Comparison of ENCODE assay signal across 8 cellular contexts in the genomic region with DNA sequence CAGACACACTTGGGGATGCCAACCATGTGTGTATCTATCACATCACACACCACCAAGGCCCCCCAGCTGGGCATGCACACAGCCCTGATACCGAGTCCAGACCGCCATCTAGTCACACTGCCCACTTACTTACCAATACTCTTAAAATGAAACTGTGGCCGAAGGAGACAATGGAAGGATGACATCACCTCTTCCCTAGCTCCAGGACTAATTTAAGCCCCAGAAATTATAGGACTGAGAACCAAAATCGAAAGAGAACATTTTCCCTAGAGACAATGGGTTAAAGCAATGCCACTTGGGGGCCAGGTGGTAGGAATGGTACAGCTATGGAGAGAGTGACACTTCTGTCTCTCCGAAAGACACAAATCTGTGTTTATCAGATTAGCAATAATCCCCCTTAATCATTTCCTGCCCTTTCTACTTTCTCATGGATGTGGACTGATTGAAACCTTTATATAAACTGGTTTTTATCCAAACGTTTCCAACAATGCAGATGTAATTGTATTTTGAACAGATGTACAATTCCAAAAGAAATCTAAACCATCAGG. TPM values are rescaled to one million over a fixed set of nuclear protein-coding genes. Genes with fewer than 3 reads are reported as not detected.
DNase-seq lines count a peak whose midpoint lies in the region; ATAC-seq and TF ChIP-seq lines count a peak whose summit lies in the region.

No MANE protein-coding gene starts in this region.

- TF ChIP-seq CTCF in CD8-positive, alpha-beta T cell (IDR thresholded peaks at IDR 0.05): no peak
- TF ChIP-seq CTCF in neural crest cell (conservative IDR thresholded peaks at IDR 0.05) (no peak), omental fat pad (IDR thresholded peaks at IDR 0.05) (no peak)

- POLR2A ChIA-PET in CD8-positive, alpha-beta T cell (lab: Charles Lee): interaction anchor here (0.6 to 2.7 kb wide), 4 partner anchors 17 to 500 kb away, joined by 3 to 17 read pairs (median 6); a partner anchor contains a TSS

- peaks cover 32% of the 10 kb centered on the region for H3K4me1 ChIP-seq in CD8-positive, alpha-beta T cell (ENCODE audit: insufficient read depth, low read length)

- H3K27me3 ChIP-seq in CD8-positive, alpha-beta T cell (ENCODE audit: insufficient read depth, low read length): no peaks in the 10 kb centered on the region

- peaks cover 41% of the 10 kb centered on the region for H3K4me1 Mint-ChIP-seq in CD8-positive, alpha-beta T cell (ENCODE audit: low read depth)
- H3K4me1 Mint-ChIP-seq in neural crest cell: peaks cover 15% of the 10 kb centered on the region

- CTCF ChIA-PET in CD8-positive, alpha-beta T cell (lab: Charles Lee): interaction anchor here (1.3 to 5.0 kb wide), 7 partner anchors 10 to 133 kb away, joined by 3 to 62 read pairs (median 3); no protein-coding TSS in a partner anchor

- no peaks in the 10 kb centered on the region for H3K36me3 ChIP-seq in CD8-positive, alpha-beta T cell (ENCODE audit: insufficient read depth, low read length)
- H3K36me3 ChIP-seq in KOPT-K1 (ENCODE audit: insufficient read depth, low read length): no peaks in the 10 kb centered on the region

- H3K4me3 Mint-ChIP-seq in CD8-positive, alpha-beta T cell: peak overlapping the region; percentile 84
- peak overlapping the region; percentile 78 for H3K4me3 Mint-ChIP-seq in neural crest cell

- no peak overlapping the region for H3K27ac ChIP-seq in CD8-positive, alpha-beta T cell (ENCODE audit: low read depth, low read length)
- H3K27ac ChIP-seq in KOPT-K1 (ENCODE audit: low read depth, low read length, poor library complexity, severe bottlenecking): peak overlapping the region; percentile 75

- no peaks in the 10 kb centered on the region for H3K9me3 Mint-ChIP-seq in CD8-positive, alpha-beta T cell
- peaks cover 4% of the 10 kb centered on the region for H3K9me3 Mint-ChIP-seq in neural crest cell

- intact Hi-C loops in CD8-positive, alpha-beta T cell (cut with DNase I, micrococcal nuclease): loop anchor here (2.0 to 5.0 kb wide), 4 partner anchors 932 to 1297 kb away; a partner anchor contains a TSS

- ATAC-seq in CD8-positive, alpha-beta T cell: no peak
- ATAC-seq in GM21786 (IDR thresholded peaks at IDR 0.05; ENCODE audit: unreplicated experiment) (no peak), omental fat pad (ENCODE audit: low FRiP score) (no peak)

- H3K9me3 ChIP-seq in CD8-positive, alpha-beta T cell (ENCODE audit: low read length): no peaks in the 10 kb centered on the region
- no peaks in the 10 kb centered on the region for H3K9me3 ChIP-seq in KOPT-K1 (ENCODE audit: insufficient read depth, low read length, poor library complexity, severe bottlenecking)

- no peak for DNase-seq in CD8-positive, alpha-beta T cell
- DNase-seq in astrocyte of the hippocampus (ENCODE audit: low read depth, low spot score) (peak; percentile 23), neural crest cell (ENCODE audit: low read depth, low spot score) (no peak), NCI-H446 (lab: John Stamatoyannopoulos, UW) (no peak), iPS-NIHi7 (ENCODE audit: extremely low spot score) (no peak), omental fat pad (ENCODE audit: low spot score) (no peak)

- no peaks in the 10 kb centered on the region for H3K27me3 Mint-ChIP-seq in CD8-positive, alpha-beta T cell (ENCODE audit: low read depth)
- H3K27me3 Mint-ChIP-seq in neural crest cell (ENCODE audit: low read depth): peaks cover 7% of the 10 kb centered on the region

- peak overlapping the region; percentile 47 for H3K4me3 ChIP-seq in CD8-positive, alpha-beta T cell (ENCODE audit: low read depth, low read length)

- peak overlapping the region; percentile 89 for H3K27ac Mint-ChIP-seq in CD8-positive, alpha-beta T cell
- H3K27ac Mint-ChIP-seq in neural crest cell (ENCODE audit: unreplicated experiment): no peak overlapping the region

- H3K36me3 Mint-ChIP-seq in CD8-positive, alpha-beta T cell: no peaks in the 10 kb centered on the region
- H3K36me3 Mint-ChIP-seq in neural crest cell (ENCODE audit: low read depth): no peaks in the 10 kb centered on the region

RNA-seq across cellular contexts. Expression of a gene that starts 0.7 kb away (rescaled TPM):
- 1 to 10 TPM in 1 of 2 experiments, under 1 TPM in 1; 0.98 to 1.1 TPM for total RNA-seq in CD8-positive, alpha-beta T cell
- total RNA-seq in neural crest cell: 4.3 and 5.9 TPM in 2 replicates
- 1 to 10 TPM; 2.6 to 4.6 (median 3.1) TPM for total RNA-seq in omental fat pad
